In the genomic region with DNA sequence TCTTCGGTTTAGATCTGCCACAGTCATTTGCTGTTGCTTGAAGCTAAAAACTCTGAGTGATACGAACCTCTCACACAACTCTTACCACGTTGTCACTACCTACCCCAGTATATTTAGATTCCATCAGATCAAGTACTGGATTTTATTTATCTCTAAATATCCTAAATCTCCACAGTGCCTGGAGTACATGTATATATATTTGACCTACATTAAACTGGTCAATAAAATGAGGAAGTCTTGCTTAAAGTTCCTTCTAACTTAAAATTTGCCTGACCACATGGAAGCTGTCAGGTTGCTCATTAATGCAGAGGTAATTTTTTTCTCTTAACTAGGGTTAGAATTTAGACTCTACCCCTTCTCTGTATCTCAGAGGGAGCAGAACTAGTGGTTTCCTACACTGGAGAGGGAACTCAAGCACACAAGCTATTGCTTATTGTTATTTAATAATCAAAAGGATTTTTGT, we compare ENCODE assay signal across 9 cellular contexts. TPM values are rescaled to one million over a fixed set of nuclear protein-coding genes. Genes with fewer than 3 reads are reported as not detected.
DNase-seq lines count a peak whose midpoint lies in the region; ATAC-seq and TF ChIP-seq lines count a peak whose summit lies in the region.
"Had no signal": no experiment of that assay in that cellular context is flagged by ENCODE, and none has a peak within 500 bp of the region (broad histone marks: within the 10 kb centered on the region; RNA-seq: fewer than 3 reads in every experiment).

No MANE protein-coding gene starts in this region.

- intact Hi-C loops in MCF 10A (cut with micrococcal nuclease), result no loop called here
- intact Hi-C loops in mammary epithelial cell (cut with micrococcal nuclease), result no loop called here

- TF ChIP-seq CTCF in MCF 10A (IDR thresholded peaks at IDR 0.05; ENCODE audit: unreplicated experiment) (no peak), mammary epithelial cell (conservative IDR thresholded peaks at IDR 0.05 in 1 of 2, IDR thresholded peaks at IDR 0.05 in 1 of 2; ENCODE audit: extremely low read depth in 1 of 2, insufficient read depth in 1 of 2, low read depth in 1 of 2, low read length in 2 of 2) (no peak), endothelial cell (IDR thresholded peaks at IDR 0.05; ENCODE audit: unreplicated experiment) (no peak)

- H3K27ac Mint-ChIP-seq in MCF 10A (ENCODE audit: low read depth, unreplicated experiment) (peak overlapping the region; percentile 77), endothelial cell (ENCODE audit: unreplicated experiment) (peak overlapping the region; percentile 82)

- H3K4me3 Mint-ChIP-seq in MCF 10A (ENCODE audit: unreplicated experiment) (no peak overlapping the region), endothelial cell (ENCODE audit: unreplicated experiment) (no peak overlapping the region)

- peak; percentile 10 for ATAC-seq in HG03521 (IDR thresholded peaks at IDR 0.05; ENCODE audit: unreplicated experiment)
- ATAC-seq in SK-N-SH treated with all-trans-retinoic acid at 6 μM for 48 hours, result no peak

- H3K36me3 Mint-ChIP-seq in MCF 10A (ENCODE audit: insufficient read depth, unreplicated experiment) (no peaks in the 10 kb centered on the region), endothelial cell (ENCODE audit: low read depth, unreplicated experiment) (no peaks in the 10 kb centered on the region)

- in situ Hi-C loops in mammary epithelial cell (cut with MboI; ENCODE audit: low sequenced_read_pairs in 2 of 2), result no loop called here

- H3K27me3 Mint-ChIP-seq in MCF 10A (ENCODE audit: insufficient read depth, unreplicated experiment) (no peaks in the 10 kb centered on the region), endothelial cell (ENCODE audit: unreplicated experiment) (peaks cover 1% of the 10 kb centered on the region)

- WGBS in mammary epithelial cell (ENCODE audit: low coverage, missing lambda C conversion rate), result 100% methylated on average over 3 of the region's 3 CpGs
- 78% methylated on average over 3 of the region's 3 CpGs for WGBS in urinary bladder

- H3K36me3 ChIP-seq in mammary epithelial cell (ENCODE audit: insufficient read depth, low read length) (no peaks in the 10 kb centered on the region), urinary bladder (ENCODE audit: insufficient read depth) (no peaks in the 10 kb centered on the region)

- POLR2A ChIA-PET in MCF 10A (lab: Yijun Ruan, JAX), result interaction anchor here (0.7 kb wide), 1 partner anchor 35 kb away, joined by 3 read pairs; no protein-coding TSS in a partner anchor

- H3K4me1 ChIP-seq in mammary epithelial cell (ENCODE audit: insufficient read depth, low read length) (peaks cover 23% of the 10 kb centered on the region), urinary bladder (ENCODE audit: insufficient read depth) (peaks cover 5% of the 10 kb centered on the region)

- DNase-seq in MCF 10A (ENCODE audit: unreplicated experiment) (no peak), mammary epithelial cell (no peak), endothelial cell (ENCODE audit: low spot score) (no peak), retina (no peak)
- DNase-seq in activated CD8-positive, alpha-beta memory T cell treated with anti-CD3 and anti-CD28 coated beads, Interleukin-2, amount 50 U/mL, for 4 hours, result no peak

- no peaks in the 10 kb centered on the region for H3K79me2 ChIP-seq in mammary epithelial cell (ENCODE audit: insufficient read depth, low read length)

- H3K9ac ChIP-seq in mammary epithelial cell (ENCODE audit: insufficient read depth, low read length), result no peak overlapping the region

- no peak overlapping the region for H3K4me2 ChIP-seq in mammary epithelial cell (ENCODE audit: insufficient read depth, low read depth, low read length)

- H3K27ac ChIP-seq in mammary epithelial cell (ENCODE audit: insufficient read depth, low read depth, low read length), result no peak overlapping the region
- peak overlapping the region; percentile 57 for H3K27ac ChIP-seq in urinary bladder (ENCODE audit: low read depth)

- no peaks in the 10 kb centered on the region for H3K9me3 Mint-ChIP-seq in MCF 10A (ENCODE audit: unreplicated experiment)
- H3K9me3 Mint-ChIP-seq in endothelial cell (ENCODE audit: unreplicated experiment), result no peaks in the 10 kb centered on the region

- no peaks in the 10 kb centered on the region for H3K27me3 ChIP-seq in mammary epithelial cell (ENCODE audit: insufficient read depth, low read length)

- H3K4me1 Mint-ChIP-seq in MCF 10A (ENCODE audit: insufficient read depth, unreplicated experiment), result peaks cover 45% of the 10 kb centered on the region
- peaks cover 11% of the 10 kb centered on the region for H3K4me1 Mint-ChIP-seq in endothelial cell (ENCODE audit: unreplicated experiment)

- BruUV-seq in MCF 10A (replicated peaks; lab: Mats Ljungman, UMichigan) (no TSS peak), mammary epithelial cell (replicated peaks; lab: Mats Ljungman, UMichigan) (no TSS peak)

- dilution Hi-C loops in mammary epithelial cell (cut with HindIII; ENCODE audit: low sequenced_read_pairs), result no loop called here

- no peak overlapping the region for H2AFZ ChIP-seq in mammary epithelial cell (ENCODE audit: low read depth, low read length)

- H4K20me1 ChIP-seq in mammary epithelial cell (ENCODE audit: insufficient read depth, low read length), result no peaks in the 10 kb centered on the region

- H3K4me3 ChIP-seq in mammary epithelial cell (replicated peaks in 1 of 3; ENCODE audit: insufficient read depth in 1 of 3, low read depth in 2 of 3, low read length in 3 of 3) (no peak overlapping the region), urinary bladder (ENCODE audit: low read depth, low read length) (no peak overlapping the region)

- H3K9me3 ChIP-seq in mammary epithelial cell (replicated peaks; ENCODE audit: insufficient read depth, low read length), result no peaks in the 10 kb centered on the region

- CTCF ChIA-PET in MCF 10A (lab: Yijun Ruan, JAX) (interaction anchor here (0.6 to 1.4 kb wide), 4 partner anchors 108 to 472 kb away, joined by 3 to 4 read pairs (median 3); no protein-coding TSS in a partner anchor), mammary epithelial cell (lab: Charles Lee; ENCODE audit: low non-redundant PET) (interaction anchor here (0.6 kb wide), 1 partner anchor 376 kb away, joined by 6 read pairs; no protein-coding TSS in a partner anchor)

TF ChIP-seq in SK-N-SH treated with all-trans-retinoic acid at 6 μM for 48 hours, 23 proteins besides CTCF, POLR2A, EP300 and RAD21:
- TF ChIP-seq ISL1 (CRISPR knock-in tag; IDR thresholded peaks at IDR 0.05), result no peak
- no peak for TF ChIP-seq BACH2 (CRISPR knock-in tag; IDR thresholded peaks at IDR 0.05; ENCODE audit: borderline replicate concordance)
- TF ChIP-seq TOX (CRISPR knock-in tag; IDR thresholded peaks at IDR 0.05; ENCODE audit: borderline replicate concordance), result no peak
- TF ChIP-seq PPARA (CRISPR knock-in tag; IDR thresholded peaks at IDR 0.05; ENCODE audit: borderline replicate concordance), result no peak
- no peak for TF ChIP-seq GLIS3 (CRISPR knock-in tag; IDR thresholded peaks at IDR 0.05)
- no peak for TF ChIP-seq ZC3H10 (CRISPR knock-in tag; IDR thresholded peaks at IDR 0.05)
- TF ChIP-seq ZNF70 (CRISPR knock-in tag; IDR thresholded peaks at IDR 0.05), result no peak
- TF ChIP-seq, protein P1, sequence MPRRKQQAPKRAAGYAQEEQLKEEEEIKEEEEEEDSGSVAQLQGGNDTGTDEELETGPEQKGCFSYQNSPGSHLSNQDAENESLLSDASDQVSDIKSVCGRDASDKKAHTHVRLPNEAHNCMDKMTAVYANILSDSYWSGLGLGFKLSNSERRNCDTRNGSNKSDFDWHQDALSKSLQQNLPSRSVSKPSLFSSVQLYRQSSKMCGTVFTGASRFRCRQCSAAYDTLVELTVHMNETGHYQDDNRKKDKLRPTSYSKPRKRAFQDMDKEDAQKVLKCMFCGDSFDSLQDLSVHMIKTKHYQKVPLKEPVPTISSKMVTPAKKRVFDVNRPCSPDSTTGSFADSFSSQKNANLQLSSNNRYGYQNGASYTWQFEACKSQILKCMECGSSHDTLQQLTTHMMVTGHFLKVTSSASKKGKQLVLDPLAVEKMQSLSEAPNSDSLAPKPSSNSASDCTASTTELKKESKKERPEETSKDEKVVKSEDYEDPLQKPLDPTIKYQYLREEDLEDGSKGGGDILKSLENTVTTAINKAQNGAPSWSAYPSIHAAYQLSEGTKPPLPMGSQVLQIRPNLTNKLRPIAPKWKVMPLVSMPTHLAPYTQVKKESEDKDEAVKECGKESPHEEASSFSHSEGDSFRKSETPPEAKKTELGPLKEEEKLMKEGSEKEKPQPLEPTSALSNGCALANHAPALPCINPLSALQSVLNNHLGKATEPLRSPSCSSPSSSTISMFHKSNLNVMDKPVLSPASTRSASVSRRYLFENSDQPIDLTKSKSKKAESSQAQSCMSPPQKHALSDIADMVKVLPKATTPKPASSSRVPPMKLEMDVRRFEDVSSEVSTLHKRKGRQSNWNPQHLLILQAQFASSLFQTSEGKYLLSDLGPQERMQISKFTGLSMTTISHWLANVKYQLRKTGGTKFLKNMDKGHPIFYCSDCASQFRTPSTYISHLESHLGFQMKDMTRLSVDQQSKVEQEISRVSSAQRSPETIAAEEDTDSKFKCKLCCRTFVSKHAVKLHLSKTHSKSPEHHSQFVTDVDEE (CRISPR knock-in tag; IDR thresholded peaks at IDR 0.05), result no peak
- TF ChIP-seq ZNF565 (CRISPR knock-in tag; conservative IDR thresholded peaks at IDR 0.05; ENCODE audit: low read depth), result no peak
- TF ChIP-seq ARNTL (CRISPR knock-in tag; IDR thresholded peaks at IDR 0.05; ENCODE audit: borderline replicate concordance, low read depth), result no peak
- TF ChIP-seq OSR1 (CRISPR knock-in tag; IDR thresholded peaks at IDR 0.05), result no peak
- no peak for TF ChIP-seq ZFP3 (CRISPR knock-in tag; IDR thresholded peaks at IDR 0.05)
- TF ChIP-seq, protein P2, sequence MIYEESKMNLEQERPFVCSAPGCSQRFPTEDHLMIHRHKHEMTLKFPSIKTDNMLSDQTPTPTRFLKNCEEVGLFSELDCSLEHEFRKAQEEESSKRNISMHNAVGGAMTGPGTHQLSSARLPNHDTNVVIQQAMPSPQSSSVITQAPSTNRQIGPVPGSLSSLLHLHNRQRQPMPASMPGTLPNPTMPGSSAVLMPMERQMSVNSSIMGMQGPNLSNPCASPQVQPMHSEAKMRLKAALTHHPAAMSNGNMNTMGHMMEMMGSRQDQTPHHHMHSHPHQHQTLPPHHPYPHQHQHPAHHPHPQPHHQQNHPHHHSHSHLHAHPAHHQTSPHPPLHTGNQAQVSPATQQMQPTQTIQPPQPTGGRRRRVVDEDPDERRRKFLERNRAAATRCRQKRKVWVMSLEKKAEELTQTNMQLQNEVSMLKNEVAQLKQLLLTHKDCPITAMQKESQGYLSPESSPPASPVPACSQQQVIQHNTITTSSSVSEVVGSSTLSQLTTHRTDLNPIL (CRISPR knock-in tag; IDR thresholded peaks at IDR 0.05; ENCODE audit: low read depth), result no peak
- TF ChIP-seq CSDC2 (CRISPR knock-in tag; IDR thresholded peaks at IDR 0.05), result no peak
- no peak for TF ChIP-seq ESRRG (CRISPR knock-in tag; IDR thresholded peaks at IDR 0.05)
TF ChIP-seq in SK-N-SH treated with all-trans-retinoic acid at 6 μM for 48 hours: peak in this region for 0.

RNA-seq across cellular contexts. Expression of gene MACC1, which starts 3.1 kb away (rescaled TPM):
- 0.02 and 0.14 TPM in 2 replicates for total RNA-seq in MCF 10A (2022)
- total RNA-seq in mammary epithelial cell, result 1 to 10 TPM; 3.0 to 3.2 TPM
- 0.51 TPM for polyA plus RNA-seq in mammary epithelial cell
- polyA minus RNA-seq in mammary epithelial cell, result not detected
- total RNA-seq in endothelial cell (ENCODE audit: unreplicated experiment), result 0.69 TPM
- 7.1 TPM for total RNA-seq in urinary bladder
- 0.32 TPM for polyA plus RNA-seq in urinary bladder
- polyA plus RNA-seq: BJ had no signal
